In the genomic region with DNA sequence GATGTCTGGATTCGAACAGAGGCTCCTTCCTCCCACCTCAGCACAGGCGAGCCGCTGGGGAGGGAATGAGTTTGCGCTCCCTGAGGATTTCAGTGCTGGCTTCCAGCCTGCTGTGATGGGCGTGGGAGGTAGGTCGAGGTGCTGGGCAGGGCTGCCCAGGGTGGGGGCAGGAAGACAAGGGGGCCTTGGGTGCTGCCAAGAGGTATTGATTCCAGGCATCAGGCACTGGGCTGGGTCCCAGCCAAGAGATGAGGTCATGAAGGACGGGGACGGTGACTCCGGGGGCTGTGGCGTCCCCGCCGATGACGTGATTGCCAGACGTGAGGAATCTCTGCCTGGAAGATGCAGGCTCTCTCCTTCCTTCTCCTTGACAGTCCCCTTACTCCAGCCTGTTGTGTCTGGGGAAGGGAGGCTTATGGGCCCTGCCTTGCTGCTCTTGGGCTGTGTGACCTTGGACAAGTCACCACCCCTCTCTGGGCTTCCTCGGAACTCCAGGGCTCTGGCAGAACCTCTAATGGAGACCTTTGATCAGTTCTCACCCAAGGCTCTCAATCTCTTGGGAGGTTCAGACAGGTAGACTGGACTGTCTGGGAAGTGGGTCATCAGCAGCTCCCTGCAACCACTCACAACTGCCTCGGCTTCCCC, we compare ENCODE assay signal across 1 cellular context.
TF ChIP-seq lines count a peak whose summit lies in the region.

No MANE protein-coding gene starts in this region.

TF ChIP-seq in HEK293, 187 proteins besides CTCF, POLR2A, EP300 and RAD21 (continued from another document and continues in another):
- no peak for TF ChIP-seq PRDM4 (tag by site-specific recombination; IDR thresholded peaks at IDR 0.05)
- TF ChIP-seq ZNF211 (tag by site-specific recombination; IDR thresholded peaks at IDR 0.05; ENCODE audit: low read depth), result no peak
- no peak for TF ChIP-seq ZNF112 (tag by site-specific recombination; IDR thresholded peaks at IDR 0.05)
- TF ChIP-seq EGR2 (tag by site-specific recombination; IDR thresholded peaks at IDR 0.05; ENCODE audit: low read depth), result peak; percentile 94
- TF ChIP-seq KLF7 (tag by site-specific recombination; IDR thresholded peaks at IDR 0.05; ENCODE audit: borderline replicate concordance), result no peak
- TF ChIP-seq ZNF560 (tag by site-specific recombination; IDR thresholded peaks at IDR 0.05; ENCODE audit: borderline replicate concordance), result no peak
- TF ChIP-seq ZNF16 (tag by site-specific recombination; IDR thresholded peaks at IDR 0.05; ENCODE audit: low read depth), result no peak
- no peak for TF ChIP-seq ZNF704 (tag by site-specific recombination; IDR thresholded peaks at IDR 0.05)
- TF ChIP-seq HOXA7 (CRISPR knock-in tag; IDR thresholded peaks at IDR 0.05; ENCODE audit: borderline replicate concordance), result no peak
- TF ChIP-seq ZNF433 (tag by site-specific recombination; IDR thresholded peaks at IDR 0.05; ENCODE audit: low read depth), result no peak
- no peak for TF ChIP-seq ZNF670 (tag by site-specific recombination; IDR thresholded peaks at IDR 0.05; ENCODE audit: low read depth)
- no peak for TF ChIP-seq ZSCAN16 (tag by site-specific recombination; IDR thresholded peaks at IDR 0.05)
- TF ChIP-seq GLIS2 (tag by site-specific recombination; IDR thresholded peaks at IDR 0.05), result peak; percentile 93
- peak; percentile 26; the same call in 1 of the 2 replicates for TF ChIP-seq ZBTB20 (tag by site-specific recombination; IDR thresholded peaks at IDR 0.05)
- TF ChIP-seq ZNF223 (tag by site-specific recombination; IDR thresholded peaks at IDR 0.05), result no peak
- TF ChIP-seq KLF16 (tag by site-specific recombination; IDR thresholded peaks at IDR 0.05), result no peak
- no peak for TF ChIP-seq ZNF658 (tag by site-specific recombination; IDR thresholded peaks at IDR 0.05)
- TF ChIP-seq HOXD13 (CRISPR knock-in tag; IDR thresholded peaks at IDR 0.05; ENCODE audit: borderline replicate concordance), result no peak
- TF ChIP-seq ZBTB17 (tag by site-specific recombination; IDR thresholded peaks at IDR 0.05), result no peak
- TF ChIP-seq ZNF148 (tag by site-specific recombination; IDR thresholded peaks at IDR 0.05; ENCODE audit: borderline replicate concordance), result no peak
- TF ChIP-seq ZNF19 (tag by site-specific recombination; IDR thresholded peaks at IDR 0.05; ENCODE audit: low read depth), result no peak
- TF ChIP-seq ZNF221 (tag by site-specific recombination; IDR thresholded peaks at IDR 0.05; ENCODE audit: borderline replicate concordance), result no peak
- no peak for TF ChIP-seq SP3 (tag by site-specific recombination; IDR thresholded peaks at IDR 0.05)
- no peak for TF ChIP-seq BCL11A (tag by site-specific recombination; IDR thresholded peaks at IDR 0.05; ENCODE audit: low read depth)
- TF ChIP-seq ZFHX2 (tag by site-specific recombination; conservative IDR thresholded peaks at IDR 0.05), result peak; percentile 96
- peak; percentile 76; the same call in 1 of the 2 replicates for TF ChIP-seq ZBTB48 (tag by site-specific recombination; IDR thresholded peaks at IDR 0.05)
- peak; percentile 48 for TF ChIP-seq GLIS1 (tag by site-specific recombination; IDR thresholded peaks at IDR 0.05)
- TF ChIP-seq ZNF544 (tag by site-specific recombination; IDR thresholded peaks at IDR 0.05), result no peak
- TF ChIP-seq GLI4 (tag by site-specific recombination; IDR thresholded peaks at IDR 0.05), result no peak
- TF ChIP-seq ZNF184 (tag by site-specific recombination; IDR thresholded peaks at IDR 0.05), result no peak
- TF ChIP-seq ZNF629 (tag by site-specific recombination; IDR thresholded peaks at IDR 0.05), result peak; percentile 86
- TF ChIP-seq RBAK (tag by site-specific recombination; IDR thresholded peaks at IDR 0.05), result no peak
- no peak for TF ChIP-seq ZNF2 (tag by site-specific recombination; IDR thresholded peaks at IDR 0.05)
- TF ChIP-seq ZNF404 (tag by site-specific recombination; IDR thresholded peaks at IDR 0.05), result no peak
- TF ChIP-seq ZNF707 (tag by site-specific recombination; IDR thresholded peaks at IDR 0.05), result no peak
- TF ChIP-seq ZBTB1 (tag by site-specific recombination; IDR thresholded peaks at IDR 0.05), result no peak
- no peak for TF ChIP-seq ZNF488 (tag by site-specific recombination; IDR thresholded peaks at IDR 0.05)
- TF ChIP-seq KLF1 (tag by site-specific recombination; IDR thresholded peaks at IDR 0.05), result peak; percentile 84
- no peak for TF ChIP-seq ZNF174 (tag by site-specific recombination; IDR thresholded peaks at IDR 0.05)
- TF ChIP-seq, protein P1, sequence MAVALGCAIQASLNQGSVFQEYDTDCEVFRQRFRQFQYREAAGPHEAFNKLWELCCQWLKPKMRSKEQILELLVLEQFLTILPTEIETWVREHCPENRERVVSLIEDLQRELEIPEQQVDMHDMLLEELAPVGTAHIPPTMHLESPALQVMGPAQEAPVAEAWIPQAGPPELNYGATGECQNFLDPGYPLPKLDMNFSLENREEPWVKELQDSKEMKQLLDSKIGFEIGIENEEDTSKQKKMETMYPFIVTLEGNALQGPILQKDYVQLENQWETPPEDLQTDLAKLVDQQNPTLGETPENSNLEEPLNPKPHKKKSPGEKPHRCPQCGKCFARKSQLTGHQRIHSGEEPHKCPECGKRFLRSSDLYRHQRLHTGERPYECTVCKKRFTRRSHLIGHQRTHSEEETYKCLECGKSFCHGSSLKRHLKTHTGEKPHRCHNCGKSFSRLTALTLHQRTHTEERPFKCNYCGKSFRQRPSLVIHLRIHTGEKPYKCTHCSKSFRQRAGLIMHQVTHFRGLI (tag by site-specific recombination; IDR thresholded peaks at IDR 0.05), result no peak
- TF ChIP-seq ATF2 (tag by site-specific recombination; IDR thresholded peaks at IDR 0.05; ENCODE audit: low read depth), result peak; percentile 94
- TF ChIP-seq ZBTB44 (tag by site-specific recombination; IDR thresholded peaks at IDR 0.05), result no peak
- TF ChIP-seq ZNF621 (tag by site-specific recombination; IDR thresholded peaks at IDR 0.05), result no peak
- no peak for TF ChIP-seq ZNF624 (tag by site-specific recombination; IDR thresholded peaks at IDR 0.05)
- TF ChIP-seq, protein P2, sequence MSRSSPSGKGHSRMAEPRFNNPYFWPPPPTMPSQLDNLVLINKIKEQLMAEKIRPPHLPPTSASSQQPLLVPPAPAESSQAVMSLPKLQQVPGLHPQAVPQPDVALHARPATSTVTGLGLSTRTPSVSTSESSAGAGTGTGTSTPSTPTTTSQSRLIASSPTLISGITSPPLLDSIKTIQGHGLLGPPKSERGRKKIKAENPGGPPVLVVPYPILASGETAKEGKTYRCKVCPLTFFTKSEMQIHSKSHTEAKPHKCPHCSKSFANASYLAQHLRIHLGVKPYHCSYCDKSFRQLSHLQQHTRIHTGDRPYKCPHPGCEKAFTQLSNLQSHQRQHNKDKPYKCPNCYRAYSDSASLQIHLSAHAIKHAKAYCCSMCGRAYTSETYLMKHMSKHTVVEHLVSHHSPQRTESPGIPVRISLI (tag by site-specific recombination; IDR thresholded peaks at IDR 0.05), result no peak
- TF ChIP-seq, protein P3, sequence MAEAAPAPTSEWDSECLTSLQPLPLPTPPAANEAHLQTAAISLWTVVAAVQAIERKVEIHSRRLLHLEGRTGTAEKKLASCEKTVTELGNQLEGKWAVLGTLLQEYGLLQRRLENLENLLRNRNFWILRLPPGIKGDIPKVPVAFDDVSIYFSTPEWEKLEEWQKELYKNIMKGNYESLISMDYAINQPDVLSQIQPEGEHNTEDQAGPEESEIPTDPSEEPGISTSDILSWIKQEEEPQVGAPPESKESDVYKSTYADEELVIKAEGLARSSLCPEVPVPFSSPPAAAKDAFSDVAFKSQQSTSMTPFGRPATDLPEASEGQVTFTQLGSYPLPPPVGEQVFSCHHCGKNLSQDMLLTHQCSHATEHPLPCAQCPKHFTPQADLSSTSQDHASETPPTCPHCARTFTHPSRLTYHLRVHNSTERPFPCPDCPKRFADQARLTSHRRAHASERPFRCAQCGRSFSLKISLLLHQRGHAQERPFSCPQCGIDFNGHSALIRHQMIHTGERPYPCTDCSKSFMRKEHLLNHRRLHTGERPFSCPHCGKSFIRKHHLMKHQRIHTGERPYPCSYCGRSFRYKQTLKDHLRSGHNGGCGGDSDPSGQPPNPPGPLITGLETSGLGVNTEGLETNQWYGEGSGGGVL (tag by site-specific recombination; IDR thresholded peaks at IDR 0.05), result peak; percentile 68; the same call in 1 of the 2 replicates
- no peak for TF ChIP-seq ZNF146 (tag by site-specific recombination; IDR thresholded peaks at IDR 0.05)
- TF ChIP-seq ZNF660 (tag by site-specific recombination; IDR thresholded peaks at IDR 0.05), result peak; percentile 40; the same call in 1 of the 2 replicates
- TF ChIP-seq ZNF214 (tag by site-specific recombination; IDR thresholded peaks at IDR 0.05; ENCODE audit: borderline replicate concordance), result no peak
- TF ChIP-seq ZNF561 (tag by site-specific recombination; IDR thresholded peaks at IDR 0.05; ENCODE audit: borderline replicate concordance), result no peak
- no peak for TF ChIP-seq ZNF426 (tag by site-specific recombination; IDR thresholded peaks at IDR 0.05)
- TF ChIP-seq KLF8 (tag by site-specific recombination; IDR thresholded peaks at IDR 0.05), result peak; percentile 45; the same call in 1 of the 2 replicates
